12 cellular contexts compared by ENCODE assay signal in genomic region chr5:96220610-96221390, GRCh38.
A peak's percentile ranks its signal among the peaks of the same experiment; 100 is the strongest.
DNase-seq lines count a peak whose midpoint lies in the region; ATAC-seq, FAIRE-seq and TF ChIP-seq lines count a peak whose summit lies in the region.
"Had no signal": no experiment of that assay in that cellular context is flagged by ENCODE, and none has a peak within 500 bp of the region (broad histone marks: within the 10 kb centered on the region; RNA-seq: fewer than 3 reads in every experiment).

No MANE protein-coding gene starts in this region.

- peak; percentile 20 for FAIRE-seq in astrocyte (lab: Jason Lieb, UNC)

- peak overlapping the region; percentile 7 for H2AFZ ChIP-seq in astrocyte (ENCODE audit: low read depth, low read length)

- peak overlapping the region; percentile 94 for H3K27ac ChIP-seq in astrocyte (ENCODE audit: low read depth, low read length)
- H3K27ac ChIP-seq: heart left ventricle had no signal

- peak overlapping the region; percentile 94 for H3K27ac Mint-ChIP-seq in astrocyte (ENCODE audit: unreplicated experiment)

- no peak overlapping the region for H3K4me3 Mint-ChIP-seq in activated T-cell treated with anti-CD3 and anti-CD28 coated beads, Interleukin-2, amount 50 U/mL, for 4 hours
- no peak overlapping the region for H3K4me3 Mint-ChIP-seq in astrocyte (ENCODE audit: unreplicated experiment)
- H3K4me3 Mint-ChIP-seq: nephron progenitor cell had no signal

- H3K4me3 ChIP-seq in astrocyte (ENCODE audit: insufficient read depth, low read depth, low read length) (no peak overlapping the region), skeletal muscle satellite cell (ENCODE audit: low read length) (no peak overlapping the region)
- H3K4me3 ChIP-seq: heart left ventricle had no signal

- no peak for DNase-seq in activated T-cell treated with anti-CD3 and anti-CD28 coated beads, Interleukin-2, amount 50 U/mL, for 4 hours
- no peak for DNase-seq in activated T-cell treated with anti-CD3 and anti-CD28 coated beads, Interleukin-2, amount 50 U/mL, for 48 hours
- DNase-seq in astrocyte (ENCODE audit: low read depth) (peak; percentile 88), NCI-H1417 (lab: John Stamatoyannopoulos, UW) (no peak), NCI-H510A treated with DMSO at 0.1 percent for 48 hours (lab: John Stamatoyannopoulos, UW) (no peak), NCI-H2171 (lab: John Stamatoyannopoulos, UW) (no peak)
- DNase-seq: BE2C, heart left ventricle, NCI-H187 treated with DMSO at 0.1 percent for 48 hours, nephron progenitor cell had no signal

- no peaks in the 10 kb centered on the region for H3K36me3 Mint-ChIP-seq in activated T-cell treated with anti-CD3 and anti-CD28 coated beads, Interleukin-2, amount 50 U/mL, for 4 hours (ENCODE audit: insufficient read depth)
- no peaks in the 10 kb centered on the region for H3K36me3 Mint-ChIP-seq in astrocyte (ENCODE audit: low read depth, unreplicated experiment)

- H3K9me3 ChIP-seq in astrocyte (ENCODE audit: insufficient read depth, low read depth, low read length) (no peaks in the 10 kb centered on the region), skeletal muscle satellite cell (replicated peaks; ENCODE audit: low read length) (no peaks in the 10 kb centered on the region)
- H3K9me3 ChIP-seq: BE2C, heart left ventricle had no signal

- no peak for TF ChIP-seq CTCF in astrocyte (IDR thresholded peaks at IDR 0.05; ENCODE audit: insufficient read depth, low read depth, low read length)

- peaks cover 20% of the 10 kb centered on the region for H3K4me1 ChIP-seq in astrocyte (ENCODE audit: insufficient read depth, low read length)
- peaks cover 47% of the 10 kb centered on the region for H3K4me1 ChIP-seq in skeletal muscle satellite cell (ENCODE audit: control insufficient read depth, insufficient read depth, low read length)
- H3K4me1 ChIP-seq: BE2C had no signal

- H4K20me1 ChIP-seq in astrocyte (ENCODE audit: insufficient read depth, low read length): no peaks in the 10 kb centered on the region

- H3K27me3 Mint-ChIP-seq in activated T-cell treated with anti-CD3 and anti-CD28 coated beads, Interleukin-2, amount 50 U/mL, for 4 hours (ENCODE audit: low read depth): peaks cover 2% of the 10 kb centered on the region
- H3K27me3 Mint-ChIP-seq in astrocyte (ENCODE audit: low read depth, unreplicated experiment): no peaks in the 10 kb centered on the region

- H3K9me3 Mint-ChIP-seq in activated T-cell treated with anti-CD3 and anti-CD28 coated beads, Interleukin-2, amount 50 U/mL, for 4 hours: peaks cover 4% of the 10 kb centered on the region
- no peaks in the 10 kb centered on the region for H3K9me3 Mint-ChIP-seq in astrocyte (ENCODE audit: unreplicated experiment)

- H3K36me3 ChIP-seq in astrocyte (ENCODE audit: insufficient read depth, low read length): no peaks in the 10 kb centered on the region
- H3K36me3 ChIP-seq in skeletal muscle satellite cell (ENCODE audit: insufficient read depth, low read length): no peaks in the 10 kb centered on the region
- H3K36me3 ChIP-seq: BE2C, heart left ventricle had no signal

- peak overlapping the region; percentile 66 for H3K9ac ChIP-seq in astrocyte (ENCODE audit: low read length)
- H3K9ac ChIP-seq in skeletal muscle satellite cell (ENCODE audit: low read depth, low read length): peak overlapping the region; percentile 84

- H3K4me1 Mint-ChIP-seq in activated T-cell treated with anti-CD3 and anti-CD28 coated beads, Interleukin-2, amount 50 U/mL, for 4 hours (ENCODE audit: low read depth): peaks cover 9% of the 10 kb centered on the region
- peaks cover 23% of the 10 kb centered on the region for H3K4me1 Mint-ChIP-seq in astrocyte (ENCODE audit: low read depth, unreplicated experiment)
- H3K4me1 Mint-ChIP-seq: nephron progenitor cell had no signal

- peak overlapping the region; percentile 55 for H3K4me2 ChIP-seq in astrocyte (ENCODE audit: low read length)
- H3K4me2 ChIP-seq in skeletal muscle satellite cell (ENCODE audit: low read length): peak overlapping the region; percentile 56

- H3K27me3 ChIP-seq in astrocyte (ENCODE audit: insufficient read depth, low read length) (no peaks in the 10 kb centered on the region), skeletal muscle satellite cell (ENCODE audit: control insufficient read depth, insufficient read depth, low read length) (no peaks in the 10 kb centered on the region)
- H3K27me3 ChIP-seq: BE2C, heart left ventricle had no signal

- H3K79me2 ChIP-seq in astrocyte (ENCODE audit: insufficient read depth, low read length): no peaks in the 10 kb centered on the region

- ATAC-seq in activated T-cell treated with anti-CD3 and anti-CD28 coated beads, Interleukin-2, amount 50 U/mL, for 4 hours: peak; percentile 75 to 84
- ATAC-seq in HG03175 (IDR thresholded peaks at IDR 0.05; ENCODE audit: unreplicated experiment): peak; percentile 60
- ATAC-seq: heart left ventricle had no signal
